8 cellular contexts compared by ENCODE assay signal in genomic region chr11:46918778-46919513, GRCh38. TPM values are rescaled to one million over a fixed set of nuclear protein-coding genes. Genes with fewer than 3 reads are reported as not detected.
DNase-seq lines count a peak whose midpoint lies in the region; ATAC-seq and TF ChIP-seq lines count a peak whose summit lies in the region.

No MANE protein-coding gene starts in this region.

- H3K4me1 ChIP-seq in ACC112 (ENCODE audit: control insufficient read depth, insufficient read depth, low read length, unreplicated experiment) (peaks cover 33% of the 10 kb centered on the region), breast epithelium (no peaks in the 10 kb centered on the region)

- no peaks in the 10 kb centered on the region for H3K79me2 ChIP-seq in ACC112 (ENCODE audit: control insufficient read depth, insufficient read depth, low read length, unreplicated experiment)

- H3K4me3 Mint-ChIP-seq in naive B cell: peak overlapping the region; percentile 78 to 95 (median 87)

- H3K27me3 ChIP-seq in ACC112 (ENCODE audit: insufficient read depth, low read length) (peaks cover 8% of the 10 kb centered on the region; the same call in 1 of the 2 replicates), breast epithelium (no peaks in the 10 kb centered on the region)

- ATAC-seq in HG02642 (IDR thresholded peaks at IDR 0.05; ENCODE audit: poor library complexity, unreplicated experiment): peak; percentile 5
- ATAC-seq in naive B cell (ENCODE audit: low read depth in 2 of 2): no peak

- intact Hi-C loops in breast epithelium (cut with DNase I; ENCODE audit: low total_unique reads): no loop called here

- H3K36me3 ChIP-seq in ACC112 (ENCODE audit: insufficient read depth, low read length) (no peaks in the 10 kb centered on the region), breast epithelium (no peaks in the 10 kb centered on the region)

- peaks cover 0 to 11% of the 10 kb centered on the region in 2 donors for H3K36me3 Mint-ChIP-seq in naive B cell

- DNase-seq in breast epithelium (ENCODE audit: low spot score in 2 of 2) (no peak), naive B cell (peak; percentile 4), GM10266 (ENCODE audit: extremely low spot score) (no peak), cerebellar cortex (ENCODE audit: low spot score) (no peak), DMS79 (lab: John Stamatoyannopoulos, UW) (no peak), NCI-H524 (lab: John Stamatoyannopoulos, UW) (no peak)

- TF ChIP-seq CTCF in breast epithelium (IDR thresholded peaks at IDR 0.05): no peak
- TF ChIP-seq CTCF in GM10266 (IDR thresholded peaks at IDR 0.05; ENCODE audit: control insufficient read depth, insufficient read depth, low read depth, missing control alignments): no peak

- peak overlapping the region in 4 of 6 donors; percentile 20 to 80 (median 40) for H3K27ac Mint-ChIP-seq in naive B cell

- H3K27ac ChIP-seq in ACC112 (ENCODE audit: low read depth, low read length): peak overlapping the region; percentile 92; the same call in 1 of the 2 replicates
- peak overlapping the region; percentile 48 to 53 for H3K27ac ChIP-seq in breast epithelium

- H3K9me3 ChIP-seq in breast epithelium: no peaks in the 10 kb centered on the region

- peaks cover 48 to 57% (median 50%) of the 10 kb centered on the region in 3 donors for H3K27me3 Mint-ChIP-seq in naive B cell

- H3K4me1 Mint-ChIP-seq in naive B cell: peaks cover 23 to 32% (median 30%) of the 10 kb centered on the region in 3 donors

- TF ChIP-seq POLR2A in breast epithelium (IDR thresholded peaks at IDR 0.05): no peak

- peak overlapping the region; percentile 45; the same call in 1 of the 2 replicates for H3K4me3 ChIP-seq in ACC112 (ENCODE audit: low read depth, low read length)
- peak overlapping the region; percentile 61 to 83 (median 70) for H3K4me3 ChIP-seq in breast epithelium

- no peaks in the 10 kb centered on the region for H3K9me3 Mint-ChIP-seq in naive B cell

- H2AFZ ChIP-seq in ACC112 (ENCODE audit: low read length, unreplicated experiment): peak overlapping the region; percentile 58

RNA-seq across cellular contexts. Expression of gene LRP4, which starts 0.6 kb away (rescaled TPM):
- total RNA-seq in breast epithelium: 1 to 10 TPM; 5.2 to 7.5 (median 6.4) TPM
- not detected for polyA plus RNA-seq in naive B cell (ENCODE audit: low read depth in 6 of 6)

RNA-seq across cellular contexts. Expression of gene CSTPP1, which starts 17.6 kb away (rescaled TPM):
- total RNA-seq in breast epithelium: 10 to 100 TPM; 13.4 to 43.6 (median 30.5) TPM
- polyA plus RNA-seq in naive B cell (ENCODE audit: low read depth in 6 of 6): 10 to 100 TPM; 16.8 to 34.9 (median 18.7) TPM
